21 cellular contexts compared by ENCODE assay signal in the genomic region with DNA sequence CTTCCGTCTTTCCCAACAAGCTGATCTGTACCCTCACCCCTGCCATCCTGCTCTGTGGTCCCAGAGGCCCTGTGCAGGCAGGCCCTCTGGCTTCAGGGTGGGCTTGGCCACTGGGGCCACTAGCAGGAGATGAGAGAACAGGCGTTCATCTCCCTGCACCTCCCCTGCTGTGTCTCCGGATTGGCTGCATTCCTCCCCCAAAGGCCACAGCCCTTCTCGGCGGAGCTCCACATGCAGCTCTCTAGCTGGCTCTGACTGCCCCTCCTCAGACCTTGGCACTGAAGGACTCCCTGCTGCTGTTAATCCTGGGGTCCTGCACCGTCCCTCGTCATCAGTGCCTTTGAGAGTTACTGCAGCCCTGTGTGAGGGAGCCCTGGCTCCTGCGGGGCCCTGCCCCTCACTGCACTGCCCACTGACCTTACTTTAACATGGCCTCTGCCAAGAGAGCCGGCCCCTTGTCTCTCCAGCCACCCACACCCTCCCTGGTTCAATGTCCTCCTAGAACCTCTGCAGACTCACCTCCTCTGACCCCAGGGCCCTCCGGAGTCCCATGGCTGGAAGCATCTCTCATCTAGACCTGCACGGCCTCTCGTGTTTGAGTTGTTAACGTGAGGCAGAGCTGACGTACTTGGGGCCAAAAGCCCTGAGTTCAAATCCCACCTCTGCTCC.
DNase-seq lines count a peak whose midpoint lies in the region; ATAC-seq, FAIRE-seq and TF ChIP-seq lines count a peak whose summit lies in the region.
"Had no signal": no experiment of that assay in that cellular context is flagged by ENCODE, and none has a peak within 500 bp of the region (broad histone marks: within the 10 kb centered on the region; RNA-seq: fewer than 3 reads in every experiment).

No MANE protein-coding gene starts in this region.

- H2AFZ ChIP-seq in HCT116 (ENCODE audit: low read depth, low read length, poor library complexity, severe bottlenecking): no peak overlapping the region

- no peak overlapping the region for H3K27ac ChIP-seq in HCT116 (ENCODE audit: low read depth, low read length)
- H3K27ac ChIP-seq: lower lobe of right lung, prostate gland, WERI-Rb-1 had no signal

- H3K27ac Mint-ChIP-seq in WTC11: no peak overlapping the region
- H3K27ac Mint-ChIP-seq: activated CD4-positive, alpha-beta memory T cell treated with anti-CD3 and anti-CD28 coated beads for 36 hours; activated naive CD8-positive, alpha-beta T cell; activated T-cell treated with anti-CD3 and anti-CD28 coated beads, Interleukin-2, amount 50 U/mL, for 72 hours had no signal

- RAD21 ChIA-PET in HCT116 (lab: Charles Lee; ENCODE audit: low non-redundant PET in 1 of 2, low total read pairs in 2 of 2, uncharacterized antibody in 2 of 2, unreplicated experiment in 2 of 2): no interaction called here

- peaks cover 9% of the 10 kb centered on the region; the same call in 1 of the 2 replicates for H3K27me3 ChIP-seq in HCT116 (ENCODE audit: insufficient read depth, low read length)

- TF ChIP-seq POLR2A in HCT116 (IDR thresholded peaks at IDR 0.05; ENCODE audit: borderline replicate concordance, extremely low read depth, insufficient read depth, insufficient read length): no peak

- H3K4me3 Mint-ChIP-seq in WTC11: no peak overlapping the region
- H3K4me3 Mint-ChIP-seq: activated CD4-positive, alpha-beta memory T cell treated with anti-CD3 and anti-CD28 coated beads for 36 hours; activated naive CD8-positive, alpha-beta T cell; activated T-cell treated with anti-CD3 and anti-CD28 coated beads, Interleukin-2, amount 50 U/mL, for 72 hours had no signal

- POLR2A ChIA-PET in HCT116 (lab: Charles Lee) (no interaction called here), WTC11 (lab: Charles Lee) (no interaction called here)

- no peaks in the 10 kb centered on the region for H3K9me3 ChIP-seq in HCT116 (ENCODE audit: control insufficient read depth in 1 of 2, insufficient read depth in 1 of 2, low read depth in 1 of 2, low read length in 2 of 2)
- H3K9me3 ChIP-seq: lower lobe of right lung, prostate gland had no signal

- H4K20me1 ChIP-seq in HCT116 (ENCODE audit: insufficient read depth): no peaks in the 10 kb centered on the region

- peak; percentile 53 for FAIRE-seq in urothelium cell line (lab: Jason Lieb, UNC)
- FAIRE-seq: GM12878 had no signal

- no peak for TF ChIP-seq RAD21 in HCT116 (IDR thresholded peaks at IDR 0.05; ENCODE audit: low read depth)

- intact Hi-C loops in HCT116 (cut with micrococcal nuclease): no loop called here

- no peaks in the 10 kb centered on the region; the same call in 1 of the 2 replicates for H3K9me3 Mint-ChIP-seq in WTC11
- H3K9me3 Mint-ChIP-seq: activated CD4-positive, alpha-beta memory T cell treated with anti-CD3 and anti-CD28 coated beads for 36 hours; activated T-cell treated with anti-CD3 and anti-CD28 coated beads, Interleukin-2, amount 50 U/mL, for 72 hours had no signal

- no peak overlapping the region for H3K9ac ChIP-seq in HCT116 (ENCODE audit: low read length)

- TF ChIP-seq CTCF in HCT116 (IDR thresholded peaks at IDR 0.05 in 2 of 3, conservative IDR thresholded peaks at IDR 0.05 in 1 of 3; ENCODE audit: borderline replicate concordance in 1 of 3, insufficient read depth in 1 of 3, low read depth in 2 of 3, low read length in 2 of 3) (no peak), WTC11 (IDR thresholded peaks at IDR 0.05) (no peak)

- ATAC-seq in HCT116 (peak; percentile 37; the same call in 1 of the 2 replicates), WTC11 (peak; percentile 66), HG02938 (IDR thresholded peaks at IDR 0.05; ENCODE audit: unreplicated experiment) (no peak), HG03439 (IDR thresholded peaks at IDR 0.05; ENCODE audit: unreplicated experiment) (no peak)
- ATAC-seq: activated T-cell treated with anti-CD3 and anti-CD28 coated beads, Interleukin-2, amount 50 U/mL, for 72 hours; GM12878; lower lobe of right lung; Right ventricle myocardium inferior had no signal

- H3K4me3 ChIP-seq in HCT116 (replicated peaks in 1 of 2; ENCODE audit: low read depth in 1 of 2, low read length in 2 of 2): no peak overlapping the region
- H3K4me3 ChIP-seq: GM12878, lower lobe of right lung, prostate gland, skin epidermis had no signal

- no peaks in the 10 kb centered on the region for H3K36me3 Mint-ChIP-seq in WTC11
- H3K36me3 Mint-ChIP-seq: activated CD4-positive, alpha-beta memory T cell treated with anti-CD3 and anti-CD28 coated beads for 36 hours; activated naive CD8-positive, alpha-beta T cell had no signal

- no peaks in the 10 kb centered on the region for H3K79me2 ChIP-seq in HCT116 (ENCODE audit: insufficient read depth, low read length)

- peak overlapping the region; percentile 48 for H3K4me2 ChIP-seq in HCT116 (ENCODE audit: low read length)

- no peaks in the 10 kb centered on the region for H3K36me3 ChIP-seq in HCT116 (ENCODE audit: control insufficient read depth in 1 of 2, insufficient read depth in 2 of 2, low read length in 2 of 2)
- H3K36me3 ChIP-seq: lower lobe of right lung, prostate gland, WERI-Rb-1 had no signal

- H3K4me1 Mint-ChIP-seq in WTC11: peaks cover 43% of the 10 kb centered on the region

- peaks cover 2 to 16% of the 10 kb centered on the region in 2 experiments; a peak in 2 of 4 replicates for H3K4me1 ChIP-seq in HCT116 (ENCODE audit: control insufficient read depth in 1 of 2, insufficient read depth in 2 of 2, low read length in 2 of 2)
- H3K4me1 ChIP-seq: lower lobe of right lung, prostate gland had no signal

- no peak for DNase-seq in HCT116 (ENCODE audit: low read depth, low spot score)
- DNase-seq in WTC11 (ENCODE audit: low spot score): peak; percentile 38
- peak; percentile 55 for DNase-seq in iPS-NIHi11 (ENCODE audit: low spot score)
- peak; percentile 71 for DNase-seq in urothelium cell line (ENCODE audit: low spot score)
- no peak for DNase-seq in NCI-H2029 (lab: John Stamatoyannopoulos, UW)
- DNase-seq: activated CD4-positive, alpha-beta memory T cell treated with anti-CD3 and anti-CD28 coated beads for 36 hours; activated T-cell treated with anti-CD3 and anti-CD28 coated beads, Interleukin-2, amount 50 U/mL, for 72 hours; erythroblast; GDM1; GOT3; lower lobe of right lung; NCI-H510A treated with DMSO at 0.1 percent for 48 hours; stimulated activated CD4-positive, alpha-beta T cell treated with anti-CD3 and anti-CD28 coated beads, Interleukin-4, amount 100 ng/mL, for 1 hour; WERI-Rb-1 had no signal

- H3K27me3 Mint-ChIP-seq in WTC11 (ENCODE audit: low read depth): no peaks in the 10 kb centered on the region

- BruUV-seq in HCT116 (replicated peaks; lab: Mats Ljungman, UMichigan): no TSS peak

- H3K9me2 ChIP-seq in HCT116 (ENCODE audit: insufficient read depth): no peaks in the 10 kb centered on the region

- CTCF ChIA-PET in HCT116 (lab: Charles Lee) (no interaction called here), WTC11 (lab: Charles Lee) (interaction anchor here (0.6 to 1.5 kb wide), 4 partner anchors 132 to 720 kb away, joined by 3 to 4 read pairs (median 4); no protein-coding TSS in a partner anchor)

TF ChIP-seq in HCT116, 20 proteins besides CTCF, POLR2A, EP300 and RAD21 (continues in another document):
- no peak for TF ChIP-seq MAX (IDR thresholded peaks at IDR 0.05)
- no peak for TF ChIP-seq EZH2phosphoT487 (IDR thresholded peaks at IDR 0.05; ENCODE audit: borderline replicate concordance)
- TF ChIP-seq SP1 (IDR thresholded peaks at IDR 0.05; ENCODE audit: low read depth): no peak
- no peak for TF ChIP-seq TCF7L2 (IDR thresholded peaks at IDR 0.05; ENCODE audit: borderline replicate concordance, extremely low read depth, insufficient read depth, insufficient read length)
- TF ChIP-seq SRF (IDR thresholded peaks at IDR 0.05; ENCODE audit: low read depth): no peak
- TF ChIP-seq ZFX (IDR thresholded peaks at IDR 0.05): no peak
- TF ChIP-seq JUND (IDR thresholded peaks at IDR 0.05): no peak
- no peak for TF ChIP-seq CEBPB (IDR thresholded peaks at IDR 0.05; ENCODE audit: low read depth)
- TF ChIP-seq YY1 (IDR thresholded peaks at IDR 0.05; ENCODE audit: extremely low read depth, insufficient replicate concordance, low read depth, low read length): no peak
- no peak for TF ChIP-seq EGR1 (IDR thresholded peaks at IDR 0.05; ENCODE audit: low read depth)
- no peak for TF ChIP-seq EZH2 (IDR thresholded peaks at IDR 0.05)
- TF ChIP-seq ATF3 (IDR thresholded peaks at IDR 0.05): no peak
- TF ChIP-seq SIN3A (IDR thresholded peaks at IDR 0.05; ENCODE audit: low read depth): no peak

TF ChIP-seq in WTC11, 78 proteins besides CTCF, POLR2A, EP300 and RAD21:
- no peak for TF ChIP-seq ZNF671 (CRISPR knock-in tag; IDR thresholded peaks at IDR 0.05)
- TF ChIP-seq ATF1 (CRISPR knock-in tag; IDR thresholded peaks at IDR 0.05): no peak
- peak; percentile 16; the same call in 1 of the 2 replicates for TF ChIP-seq ZNF423 (CRISPR knock-in tag; IDR thresholded peaks at IDR 0.05)
- no peak for TF ChIP-seq ZNF232 (CRISPR knock-in tag; IDR thresholded peaks at IDR 0.05)
- TF ChIP-seq GABPB1 (CRISPR knock-in tag; IDR thresholded peaks at IDR 0.05): no peak

Comparison
In these comparisons a context has a peak if more than half of its experiments do, and no peak if none do; other contexts are left out.
1. ATAC-seq: peak in HCT116 (single experiment) and WTC11 (single experiment); none in HG02938 (single experiment) and HG03439 (single experiment).
2. DNase-seq: peak in WTC11 (single experiment), iPS-NIHi11 (single experiment) and urothelium cell line (single experiment); none in HCT116 (single experiment) and NCI-H2029 (single experiment).